In the genomic region with DNA sequence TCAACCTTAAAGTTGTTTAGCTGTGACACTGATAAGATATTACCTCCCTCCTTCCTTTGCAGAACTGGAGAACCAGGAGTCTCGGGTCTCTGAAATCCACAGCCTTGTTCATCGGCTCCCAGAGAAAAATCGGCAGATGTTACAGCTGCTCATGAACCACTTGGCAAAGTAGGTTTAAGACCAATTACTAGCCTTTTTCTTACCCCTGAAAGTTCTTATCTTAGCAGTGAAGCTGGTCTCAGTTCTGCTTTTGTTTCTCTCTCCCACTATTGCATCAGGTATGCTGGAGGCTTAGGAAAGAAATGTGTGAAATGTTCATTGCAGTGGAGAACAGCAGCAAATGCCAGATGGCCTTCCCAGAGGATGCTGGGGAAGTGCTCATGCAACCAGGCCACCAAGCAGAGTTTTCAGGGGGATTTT, we compare ENCODE assay signal across 9 cellular contexts.
A peak's percentile ranks its signal among the peaks of the same experiment; 100 is the strongest.
DNase-seq lines count a peak whose midpoint lies in the region; ATAC-seq and TF ChIP-seq lines count a peak whose summit lies in the region.
"Had no signal": no experiment of that assay in that cellular context is flagged by ENCODE, and none has a peak within 500 bp of the region (broad histone marks: within the 10 kb centered on the region; RNA-seq: fewer than 3 reads in every experiment).

No MANE protein-coding gene starts in this region.

- no TSS peak for BruUV-seq in PC-3 (replicated peaks; lab: Mats Ljungman, UMichigan)

- H3K36me3 ChIP-seq in GM06990 (ENCODE audit: control insufficient read depth, insufficient read depth, low read length) (0 out of 2 replicates have a peak, but pooled peaks cover 1% of the 10 kb centered on the region), PC-3 (ENCODE audit: low read depth, low read length) (peaks cover 10% of the 10 kb centered on the region; the same call in 1 of the 2 replicates)

- H3K4me1 ChIP-seq in PC-3 (ENCODE audit: insufficient read depth, low read length) = peaks cover 42% of the 10 kb centered on the region

- peaks cover 2% of the 10 kb centered on the region for H3K9me3 Mint-ChIP-seq in activated naive CD8-positive, alpha-beta T cell treated with anti-CD3 and anti-CD28 coated beads for 36 hours
- H3K9me3 Mint-ChIP-seq: neural crest cell had no signal

- peaks cover 60% of the 10 kb centered on the region for H3K4me1 Mint-ChIP-seq in activated naive CD8-positive, alpha-beta T cell treated with anti-CD3 and anti-CD28 coated beads for 36 hours
- H3K4me1 Mint-ChIP-seq: neural crest cell had no signal

- H3K27ac Mint-ChIP-seq in activated naive CD8-positive, alpha-beta T cell treated with anti-CD3 and anti-CD28 coated beads for 36 hours = peak overlapping the region; percentile 88

- no peaks in the 10 kb centered on the region for H4K20me1 ChIP-seq in PC-3 (ENCODE audit: low read length)

- POLR2A ChIA-PET in PC-3 (lab: Charles Lee; ENCODE audit: unreplicated experiment) = no interaction called here

- peak; percentile 34 for ATAC-seq in GM19452 (IDR thresholded peaks at IDR 0.05; ENCODE audit: unreplicated experiment)
- peak; percentile 46 for ATAC-seq in HG03139 (IDR thresholded peaks at IDR 0.05; ENCODE audit: unreplicated experiment)
- ATAC-seq in PC-3 = no peak

- H3F3A ChIP-seq in PC-3 (ENCODE audit: low read length, unreplicated experiment) = no peaks in the 10 kb centered on the region

- H3K27ac ChIP-seq in PC-3 (ENCODE audit: low read length) = no peak overlapping the region

- no peak overlapping the region for H2AFZ ChIP-seq in PC-3 (ENCODE audit: low read length)

- no peak overlapping the region for H3K4me3 Mint-ChIP-seq in activated naive CD8-positive, alpha-beta T cell treated with anti-CD3 and anti-CD28 coated beads for 36 hours
- H3K4me3 Mint-ChIP-seq: neural crest cell had no signal

- H3K4me2 ChIP-seq in PC-3 (ENCODE audit: low read length) = no peak overlapping the region

- H3K27me3 ChIP-seq in GM06990 (replicated peaks; ENCODE audit: control insufficient read depth, insufficient read depth, low read length) (no peaks in the 10 kb centered on the region), PC-3 (ENCODE audit: low read length) (no peaks in the 10 kb centered on the region)

- no peaks in the 10 kb centered on the region for H3K9me2 ChIP-seq in PC-3 (replicated peaks; ENCODE audit: low read length)

- peaks cover 55% of the 10 kb centered on the region for H3K36me3 Mint-ChIP-seq in activated naive CD8-positive, alpha-beta T cell treated with anti-CD3 and anti-CD28 coated beads for 36 hours

- intact Hi-C loops in PC-3 (cut with micrococcal nuclease) = no loop called here

- H3K9me3 ChIP-seq in PC-3 (ENCODE audit: low read length) = no peaks in the 10 kb centered on the region

- peak; percentile 72 for DNase-seq in GM06990 (ENCODE audit: extremely low read depth, insufficient read length)
- no peak for DNase-seq in activated naive CD8-positive, alpha-beta T cell treated with anti-CD3 and anti-CD28 coated beads for 36 hours
- no peak for DNase-seq in NCI-H510A (lab: John Stamatoyannopoulos, UW)
- no peak for DNase-seq in NCI-H2081 (lab: John Stamatoyannopoulos, UW)
- no peak for DNase-seq in NCI-H526 (lab: John Stamatoyannopoulos, UW)
- no peak for DNase-seq in PC-3

- no peaks in the 10 kb centered on the region for H3K79me2 ChIP-seq in PC-3 (ENCODE audit: low read length)

- H3K4me3 ChIP-seq in GM06990 (replicated peaks; ENCODE audit: low read depth, low read length) (peak overlapping the region; percentile 54), PC-3 (ENCODE audit: low read length) (no peak overlapping the region)

- no peaks in the 10 kb centered on the region for H3K27me3 Mint-ChIP-seq in activated naive CD8-positive, alpha-beta T cell treated with anti-CD3 and anti-CD28 coated beads for 36 hours

- H3K9ac ChIP-seq in PC-3 (ENCODE audit: low read length) = no peak overlapping the region

- no peak for TF ChIP-seq CTCF in GM06990 (IDR thresholded peaks at IDR 0.05; ENCODE audit: insufficient read depth, low read length, poor library complexity, severe bottlenecking)
- no peak for TF ChIP-seq CTCF in PC-3 (conservative IDR thresholded peaks at IDR 0.05; ENCODE audit: low read depth, low read length)

- CTCF ChIA-PET in PC-3 (lab: Charles Lee) = no interaction called here
